In genomic region chr6:162244031-162244430, GRCh38 we compare ENCODE assay signal across 30 cellular contexts.
"Had no signal": no experiment of that assay in that cellular context is flagged by ENCODE, and none has a peak within 500 bp of the region (broad histone marks: within the 10 kb centered on the region; RNA-seq: fewer than 3 reads in every experiment).

No MANE protein-coding gene starts in this region.

- DNase-seq: activated B cell treated with CpG ODN at 0.5 μM for 24 hours; activated CD4-positive, alpha-beta memory T cell treated with anti-CD3 and anti-CD28 coated beads for 36 hours; activated CD4-positive, alpha-beta T cell treated with anti-CD3 and anti-CD28 coated beads for 4 hours; activated CD4-positive, alpha-beta T cell treated with anti-CD3 and anti-CD28 coated beads, Interleukin-2, amount 10 ng/mL, durations not matched to agents 24 days and 14 days; activated CD4-positive, alpha-beta T cell treated with anti-CD3 and anti-CD28 coated beads, Interleukin-2, amount 50 U/mL, for 1 hour; activated CD4-positive, alpha-beta T cell treated with anti-CD3 and anti-CD28 coated beads, Interleukin-2, amount 50 U/mL, for 4 hours; activated CD4-positive, CD25-positive, alpha-beta regulatory T cell treated with anti-CD3 and anti-CD28 coated beads, Interleukin-2, amount 50 U/mL, for 72 hours; activated CD8-positive, alpha-beta memory T cell treated with anti-CD3 and anti-CD28 coated beads, Interleukin-2, amount 50 U/mL, for 4 hours; activated CD8-positive, alpha-beta T cell treated with anti-CD3 and anti-CD28 coated beads for 36 hours; activated effector memory CD4-positive, alpha-beta T cell treated with anti-CD3 and anti-CD28 coated beads, Interleukin-2, amount 50 U/mL, for 16 hours; activated gamma-delta T cell treated with Interleukin-2 at 50 U/mL for 16 hours; activated naive CD4-positive, alpha-beta T cell; activated naive CD4-positive, alpha-beta T cell treated with anti-CD3 and anti-CD28 coated beads for 36 hours; activated naive CD4-positive, alpha-beta T cell treated with anti-CD3 and anti-CD28 coated beads, Interleukin-2, amount 50 U/mL, for 16 hours; activated naive CD8-positive, alpha-beta T cell treated with anti-CD3 and anti-CD28 coated beads for 36 hours; activated T-cell treated with anti-CD3 and anti-CD28 coated beads for 4 hours; activated T-cell treated with anti-CD3 and anti-CD28 coated beads, Interleukin-2, amount 50 U/mL, for 1 hour; activated T-cell treated with anti-CD3 and anti-CD28 coated beads, Interleukin-2, amount 50 U/mL, for 4 hours; activated T-cell treated with anti-CD3 and anti-CD28 coated beads, Interleukin-2, amount 50 U/mL, for 72 hours; adrenal gland; amniotic stem cell; aorta; body of pancreas; brain microvascular endothelial cell; central memory CD4-positive, alpha-beta T cell; T-helper 1 cell; T-helper 2 cell; T-helper 9 cell had no signal

- ATAC-seq: activated CD8-positive, alpha-beta T cell treated with anti-CD3 and anti-CD28 coated beads for 36 hours; activated naive CD4-positive, alpha-beta T cell treated with anti-CD3 and anti-CD28 coated beads, Interleukin-2, amount 50 U/mL, for 72 hours; activated T-cell treated with anti-CD3 and anti-CD28 coated beads, Interleukin-2, amount 50 U/mL, for 4 hours; activated T-cell treated with anti-CD3 and anti-CD28 coated beads, Interleukin-2, amount 50 U/mL, for 72 hours; activated T-helper 17 cell treated with anti-CD3 and anti-CD28 coated beads, Interleukin-2, amount 50 U/mL, for 72 hours; body of pancreas had no signal
